Comparison of ENCODE assay signal across 8 cellular contexts in genomic region chr1:186681136-186681535, GRCh38. TPM values are rescaled to one million over a fixed set of nuclear protein-coding genes. Genes with fewer than 3 reads are reported as not detected.
DNase-seq lines count a peak whose midpoint lies in the region; ATAC-seq and TF ChIP-seq lines count a peak whose summit lies in the region.

No MANE protein-coding gene starts in this region.

- H3K27me3 Mint-ChIP-seq in CD8-positive, alpha-beta T cell (ENCODE audit: low read depth), result peaks cover 45% of the 10 kb centered on the region

- H3K79me2 ChIP-seq in fibroblast of lung (ENCODE audit: control insufficient read depth, insufficient read depth, low read length) (no peaks in the 10 kb centered on the region), parathyroid adenoma (no peaks in the 10 kb centered on the region)

- H3K4me2 ChIP-seq in fibroblast of lung (ENCODE audit: extremely low read depth, insufficient read depth, low read length) (peak overlapping the region; percentile 69), parathyroid adenoma (ENCODE audit: low read length) (peak overlapping the region; percentile 67)

- no peak overlapping the region for H3K27ac Mint-ChIP-seq in CD8-positive, alpha-beta T cell

- TF ChIP-seq CTCF in RWPE2 (IDR thresholded peaks at IDR 0.05; ENCODE audit: poor library complexity, severe bottlenecking), result no peak
- TF ChIP-seq CTCF in fibroblast of lung (conservative IDR thresholded peaks at IDR 0.05 in 1 of 2, IDR thresholded peaks at IDR 0.05 in 1 of 2; ENCODE audit: low read depth in 1 of 2, low read length in 2 of 2), result no peak
- TF ChIP-seq CTCF in parathyroid adenoma (IDR thresholded peaks at IDR 0.05), result no peak
- TF ChIP-seq CTCF in CD8-positive, alpha-beta T cell (IDR thresholded peaks at IDR 0.05), result no peak

- ATAC-seq in RWPE2 (ENCODE audit: low read depth) (no peak; the same call in 2 of the 3 replicates), GM19452 (IDR thresholded peaks at IDR 0.05; ENCODE audit: unreplicated experiment) (no peak), HG03159 (IDR thresholded peaks at IDR 0.05; ENCODE audit: unreplicated experiment) (no peak)
- ATAC-seq in CD8-positive, alpha-beta T cell, result no peak

- peak overlapping the region; percentile 64 for H3K4me3 ChIP-seq in RWPE2 (ENCODE audit: severe bottlenecking)
- H3K4me3 ChIP-seq in fibroblast of lung (replicated peaks in 1 of 4; ENCODE audit: control extremely low read depth in 1 of 4, insufficient read depth in 1 of 4, low read depth in 3 of 4, low read length in 4 of 4), result peak overlapping the region; percentile 78 to 92 (median 88)
- peak overlapping the region; percentile 89 for H3K4me3 ChIP-seq in parathyroid adenoma (ENCODE audit: low read depth, low read length)
- H3K4me3 ChIP-seq in CD8-positive, alpha-beta T cell (ENCODE audit: low read depth, low read length), result no peak overlapping the region

- no peaks in the 10 kb centered on the region for H3K9me3 ChIP-seq in RWPE2 (ENCODE audit: severe bottlenecking)
- H3K9me3 ChIP-seq in fibroblast of lung (ENCODE audit: control insufficient read depth, insufficient read depth, low read depth, low read length), result no peaks in the 10 kb centered on the region
- H3K9me3 ChIP-seq in parathyroid adenoma (ENCODE audit: control insufficient read depth, low read length), result no peaks in the 10 kb centered on the region
- no peaks in the 10 kb centered on the region for H3K9me3 ChIP-seq in CD8-positive, alpha-beta T cell (ENCODE audit: low read length)

- peaks cover 15% of the 10 kb centered on the region for H3K4me1 ChIP-seq in RWPE2 (ENCODE audit: insufficient read depth, poor library complexity, severe bottlenecking)
- H3K4me1 ChIP-seq in fibroblast of lung (ENCODE audit: control insufficient read depth, extremely low read depth, insufficient read depth, low read length), result peaks cover 3% of the 10 kb centered on the region
- no peaks in the 10 kb centered on the region for H3K4me1 ChIP-seq in parathyroid adenoma
- peaks cover 12% of the 10 kb centered on the region for H3K4me1 ChIP-seq in CD8-positive, alpha-beta T cell (ENCODE audit: insufficient read depth, low read length)

- H3K36me3 ChIP-seq in RWPE2 (ENCODE audit: low read depth) (peaks cover 36% of the 10 kb centered on the region), fibroblast of lung (ENCODE audit: control insufficient read depth, insufficient read depth, low read length) (no peaks in the 10 kb centered on the region), parathyroid adenoma (ENCODE audit: control insufficient read depth, insufficient read depth, low read length) (no peaks in the 10 kb centered on the region)
- no peaks in the 10 kb centered on the region for H3K36me3 ChIP-seq in CD8-positive, alpha-beta T cell (ENCODE audit: insufficient read depth, low read length)

- peak overlapping the region; percentile 83 for H3K27ac ChIP-seq in RWPE2 (ENCODE audit: poor library complexity, severe bottlenecking)
- peak overlapping the region; percentile 95 for H3K27ac ChIP-seq in fibroblast of lung (ENCODE audit: insufficient read depth, low read length)
- peak overlapping the region; percentile 96 for H3K27ac ChIP-seq in parathyroid adenoma
- H3K27ac ChIP-seq in CD8-positive, alpha-beta T cell (ENCODE audit: low read depth, low read length), result no peak overlapping the region

- CTCF ChIA-PET in CD8-positive, alpha-beta T cell (lab: Charles Lee), result no interaction called here

- intact Hi-C loops in CD8-positive, alpha-beta T cell (cut with DNase I, micrococcal nuclease), result no loop called here

- POLR2A ChIA-PET in CD8-positive, alpha-beta T cell (lab: Charles Lee), result no interaction called here

- DNase-seq in ELR (ENCODE audit: low read depth), result peak; percentile 47
- DNase-seq in RWPE2 (ENCODE audit: low spot score), result no peak
- peak in 1 of 2 donors; percentile 15 for DNase-seq in fibroblast of lung (ENCODE audit: low read depth in 2 of 2)
- no peak for DNase-seq in CD8-positive, alpha-beta T cell
- DNase-seq in HUDEP-2 (lab: John Stamatoyannopoulos, UW; ENCODE audit: unreplicated experiment in 76 of 76), result no peak

- H3K4me1 Mint-ChIP-seq in CD8-positive, alpha-beta T cell (ENCODE audit: low read depth), result peaks cover 16% of the 10 kb centered on the region

- H2AFZ ChIP-seq in fibroblast of lung (ENCODE audit: low read length) (peak overlapping the region; percentile 33), parathyroid adenoma (peak overlapping the region; percentile 78)

- H3K9me3 Mint-ChIP-seq in CD8-positive, alpha-beta T cell, result peaks cover under 1% of the 10 kb centered on the region

- H3K4me3 Mint-ChIP-seq in CD8-positive, alpha-beta T cell, result no peak overlapping the region

- no peaks in the 10 kb centered on the region for H4K20me1 ChIP-seq in fibroblast of lung (ENCODE audit: control insufficient read depth, extremely low read depth, insufficient read depth, low read length)

- H3K9ac ChIP-seq in fibroblast of lung (ENCODE audit: insufficient read depth, low read length) (peak overlapping the region; percentile 86), parathyroid adenoma (peak overlapping the region; percentile 69)

- H3K27me3 ChIP-seq in RWPE2 (ENCODE audit: insufficient read depth, poor library complexity, severe bottlenecking) (no peaks in the 10 kb centered on the region), fibroblast of lung (ENCODE audit: control insufficient read depth, insufficient read depth, low read length) (no peaks in the 10 kb centered on the region), parathyroid adenoma (ENCODE audit: control insufficient read depth, insufficient read depth, low read length) (no peaks in the 10 kb centered on the region)
- peaks cover 3% of the 10 kb centered on the region for H3K27me3 ChIP-seq in CD8-positive, alpha-beta T cell (ENCODE audit: insufficient read depth, low read length)

- H3K36me3 Mint-ChIP-seq in CD8-positive, alpha-beta T cell, result no peaks in the 10 kb centered on the region

RNA-seq across cellular contexts. Expression of gene PTGS2, which starts 0.9 kb away (rescaled TPM):
- total RNA-seq in fibroblast of lung, result 1.3 and 3.3 TPM in 2 replicates
- polyA plus RNA-seq in fibroblast of lung, result 3.1 and 5.2 TPM in 2 replicates
- 2.1 and 2.9 TPM in 2 replicates for polyA plus RNA-seq in fibroblast of lung (2012)
- 1.6 and 4.7 TPM in 2 replicates for polyA minus RNA-seq in fibroblast of lung (ENCODE audit: low replicate concordance)
- under 1 TPM; 0.11 to 0.19 TPM for total RNA-seq in CD8-positive, alpha-beta T cell
